ENCODE assay signal across 1 cellular context in the genomic region with DNA sequence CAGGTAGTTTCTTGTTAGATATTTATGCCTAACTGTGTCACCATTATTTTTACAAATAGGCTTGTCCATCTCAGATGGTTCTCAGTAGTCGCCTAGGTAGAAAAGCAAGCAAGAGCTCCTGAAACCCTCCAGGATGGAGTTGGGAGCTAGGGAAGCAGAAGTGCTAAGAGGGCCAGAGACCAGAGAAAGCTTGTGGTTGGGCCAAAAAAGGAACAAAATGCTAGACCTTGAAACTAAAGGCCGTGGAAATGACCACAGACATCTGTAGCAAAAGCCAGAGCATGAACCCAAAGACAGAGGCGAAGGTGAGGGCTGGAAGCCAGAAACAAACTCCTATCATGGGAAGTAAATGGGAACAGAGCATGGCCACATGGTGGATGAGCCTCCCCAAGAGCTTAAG.
TF ChIP-seq lines count a peak whose summit lies in the region.

No MANE protein-coding gene starts in this region.

TF ChIP-seq in GM23338, 12 proteins besides CTCF, POLR2A, EP300 and RAD21 (continued from another document):
- TF ChIP-seq, protein P1, sequence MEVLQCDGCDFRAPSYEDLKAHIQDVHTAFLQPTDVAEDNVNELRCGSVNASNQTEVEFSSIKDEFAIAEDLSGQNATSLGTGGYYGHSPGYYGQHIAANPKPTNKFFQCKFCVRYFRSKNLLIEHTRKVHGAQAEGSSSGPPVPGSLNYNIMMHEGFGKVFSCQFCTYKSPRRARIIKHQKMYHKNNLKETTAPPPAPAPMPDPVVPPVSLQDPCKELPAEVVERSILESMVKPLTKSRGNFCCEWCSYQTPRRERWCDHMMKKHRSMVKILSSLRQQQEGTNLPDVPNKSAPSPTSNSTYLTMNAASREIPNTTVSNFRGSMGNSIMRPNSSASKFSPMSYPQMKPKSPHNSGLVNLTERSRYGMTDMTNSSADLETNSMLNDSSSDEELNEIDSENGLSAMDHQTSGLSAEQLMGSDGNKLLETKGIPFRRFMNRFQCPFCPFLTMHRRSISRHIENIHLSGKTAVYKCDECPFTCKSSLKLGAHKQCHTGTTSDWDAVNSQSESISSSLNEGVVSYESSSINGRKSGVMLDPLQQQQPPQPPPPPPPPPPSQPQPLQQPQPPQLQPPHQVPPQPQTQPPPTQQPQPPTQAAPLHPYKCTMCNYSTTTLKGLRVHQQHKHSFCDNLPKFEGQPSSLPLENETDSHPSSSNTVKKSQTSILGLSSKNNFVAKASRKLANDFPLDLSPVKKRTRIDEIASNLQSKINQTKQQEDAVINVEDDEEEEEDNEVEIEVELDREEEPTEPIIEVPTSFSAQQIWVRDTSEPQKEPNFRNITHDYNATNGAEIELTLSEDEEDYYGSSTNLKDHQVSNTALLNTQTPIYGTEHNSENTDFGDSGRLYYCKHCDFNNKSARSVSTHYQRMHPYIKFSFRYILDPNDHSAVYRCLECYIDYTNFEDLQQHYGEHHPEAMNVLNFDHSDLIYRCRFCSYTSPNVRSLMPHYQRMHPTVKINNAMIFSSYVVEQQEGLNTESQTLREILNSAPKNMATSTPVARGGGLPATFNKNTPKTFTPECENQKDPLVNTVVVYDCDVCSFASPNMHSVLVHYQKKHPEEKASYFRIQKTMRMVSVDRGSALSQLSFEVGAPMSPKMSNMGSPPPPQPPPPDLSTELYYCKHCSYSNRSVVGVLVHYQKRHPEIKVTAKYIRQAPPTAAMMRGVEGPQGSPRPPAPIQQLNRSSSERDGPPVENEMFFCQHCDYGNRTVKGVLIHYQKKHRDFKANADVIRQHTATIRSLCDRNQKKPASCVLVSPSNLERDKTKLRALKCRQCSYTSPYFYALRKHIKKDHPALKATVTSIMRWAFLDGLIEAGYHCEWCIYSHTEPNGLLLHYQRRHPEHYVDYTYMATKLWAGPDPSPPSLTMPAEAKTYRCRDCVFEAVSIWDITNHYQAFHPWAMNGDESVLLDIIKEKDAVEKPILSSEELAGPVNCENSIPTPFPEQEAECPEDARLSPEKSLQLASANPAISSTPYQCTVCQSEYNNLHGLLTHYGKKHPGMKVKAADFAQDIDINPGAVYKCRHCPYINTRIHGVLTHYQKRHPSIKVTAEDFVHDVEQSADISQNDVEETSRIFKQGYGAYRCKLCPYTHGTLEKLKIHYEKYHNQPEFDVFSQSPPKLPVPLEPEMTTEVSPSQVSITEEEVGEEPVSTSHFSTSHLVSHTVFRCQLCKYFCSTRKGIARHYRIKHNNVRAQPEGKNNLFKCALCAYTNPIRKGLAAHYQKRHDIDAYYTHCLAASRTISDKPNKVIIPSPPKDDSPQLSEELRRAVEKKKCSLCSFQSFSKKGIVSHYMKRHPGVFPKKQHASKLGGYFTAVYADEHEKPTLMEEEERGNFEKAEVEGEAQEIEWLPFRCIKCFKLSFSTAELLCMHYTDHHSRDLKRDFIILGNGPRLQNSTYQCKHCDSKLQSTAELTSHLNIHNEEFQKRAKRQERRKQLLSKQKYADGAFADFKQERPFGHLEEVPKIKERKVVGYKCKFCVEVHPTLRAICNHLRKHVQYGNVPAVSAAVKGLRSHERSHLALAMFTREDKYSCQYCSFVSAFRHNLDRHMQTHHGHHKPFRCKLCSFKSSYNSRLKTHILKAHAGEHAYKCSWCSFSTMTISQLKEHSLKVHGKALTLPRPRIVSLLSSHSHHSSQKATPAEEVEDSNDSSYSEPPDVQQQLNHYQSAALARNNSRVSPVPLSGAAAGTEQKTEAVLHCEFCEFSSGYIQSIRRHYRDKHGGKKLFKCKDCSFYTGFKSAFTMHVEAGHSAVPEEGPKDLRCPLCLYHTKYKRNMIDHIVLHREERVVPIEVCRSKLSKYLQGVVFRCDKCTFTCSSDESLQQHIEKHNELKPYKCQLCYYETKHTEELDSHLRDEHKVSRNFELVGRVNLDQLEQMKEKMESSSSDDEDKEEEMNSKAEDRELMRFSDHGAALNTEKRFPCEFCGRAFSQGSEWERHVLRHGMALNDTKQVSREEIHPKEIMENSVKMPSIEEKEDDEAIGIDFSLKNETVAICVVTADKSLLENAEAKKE (CRISPR knock-in tag; IDR thresholded peaks at IDR 0.05), result no peak
- TF ChIP-seq REST (IDR thresholded peaks at IDR 0.05; ENCODE audit: unreplicated experiment) (no peak), ETS1 (IDR thresholded peaks at IDR 0.05) (no peak), ZNF114 (CRISPR knock-in tag; IDR thresholded peaks at IDR 0.05) (no peak), EZH2 (IDR thresholded peaks at IDR 0.05; ENCODE audit: low read depth, unreplicated experiment) (no peak), ZNF331 (CRISPR knock-in tag; IDR thresholded peaks at IDR 0.05; ENCODE audit: low read depth) (no peak), JUNB (IDR thresholded peaks at IDR 0.05; ENCODE audit: unreplicated experiment) (no peak), STAT1 (IDR thresholded peaks at IDR 0.05; ENCODE audit: unreplicated experiment) (no peak), NANOG (IDR thresholded peaks at IDR 0.05; ENCODE audit: borderline replicate concordance) (no peak)
TF ChIP-seq in GM23338: peak in this region for 0.
